In genomic region chr15:39665629-39666245, GRCh38 we compare ENCODE assay signal across 1 cellular context.
TF ChIP-seq lines count a peak whose summit lies in the region.

No MANE protein-coding gene starts in this region.

TF ChIP-seq in GM23338, 12 proteins besides CTCF, POLR2A, EP300 and RAD21 (continued from another document):
- TF ChIP-seq ZNF462 (CRISPR knock-in tag; IDR thresholded peaks at IDR 0.05) (no peak), ETS1 (IDR thresholded peaks at IDR 0.05) (no peak), STAT1 (IDR thresholded peaks at IDR 0.05; ENCODE audit: unreplicated experiment) (no peak)
